19 cellular contexts compared by ENCODE assay signal in the genomic region with DNA sequence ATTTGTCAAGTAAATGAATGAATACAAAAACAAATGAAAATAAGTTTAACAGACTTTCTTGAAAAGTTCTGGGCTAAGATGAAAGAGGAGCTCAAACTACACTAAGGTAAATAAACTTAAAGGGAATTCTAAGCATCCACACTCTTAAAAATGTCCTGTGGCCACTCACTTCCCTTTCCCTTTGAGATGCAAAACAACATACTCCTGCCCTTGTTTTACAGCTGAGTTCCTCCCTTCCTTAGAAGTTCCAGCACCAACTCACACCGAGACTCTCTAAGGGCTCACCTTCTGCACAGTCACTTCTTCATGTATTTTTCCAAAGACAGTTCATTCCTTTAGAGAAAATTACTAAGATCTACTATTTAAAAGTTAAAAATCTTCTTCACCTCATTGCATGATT.
"Had no signal": no experiment of that assay in that cellular context is flagged by ENCODE, and none has a peak within 500 bp of the region (broad histone marks: within the 10 kb centered on the region; RNA-seq: fewer than 3 reads in every experiment).

No MANE protein-coding gene starts in this region.

- H2AFZ ChIP-seq: hepatocyte had no signal

- ATAC-seq: left lobe of liver; mucosa of descending colon; naive thymus-derived CD8-positive, alpha-beta T cell had no signal

- H3K27me3 ChIP-seq: hepatocyte, neutrophil, sigmoid colon, stomach had no signal

- DNase-seq: effector CD4-positive, alpha-beta T cell; foreskin melanocyte; head of caudate nucleus; islet precursor cell; mammary epithelial cell; mucosa of descending colon; naive thymus-derived CD8-positive, alpha-beta T cell; sigmoid colon; stimulated activated CD4-positive, alpha-beta T cell treated with anti-CD3 and anti-CD28 coated beads, Interleukin-2, amount 100 ng/mL, for 24 hours; stimulated activated CD4-positive, alpha-beta T cell treated with anti-CD3 and anti-CD28 coated beads, Interleukin-4, amount 100 ng/mL, for 4 hours; stimulated activated naive CD4-positive, alpha-beta T cell; stomach; trophoblast cell had no signal

- H3K27ac ChIP-seq: coronary artery, hepatocyte, neutrophil, sigmoid colon, skin epidermis, stomach had no signal

- H3K27ac Mint-ChIP-seq: endodermal cell; naive thymus-derived CD8-positive, alpha-beta T cell had no signal

- H3K27me3 Mint-ChIP-seq: naive thymus-derived CD8-positive, alpha-beta T cell had no signal

- H3K4me2 ChIP-seq: hepatocyte had no signal

- H3K4me3 ChIP-seq: coronary artery, hepatocyte, mucosa of descending colon, sigmoid colon, skin epidermis, stomach had no signal

- H3K36me3 ChIP-seq: neutrophil, sigmoid colon, stomach had no signal

- H3K4me3 Mint-ChIP-seq: endodermal cell; naive thymus-derived CD8-positive, alpha-beta T cell had no signal

- H3K4me1 ChIP-seq: sigmoid colon had no signal

- H3K9me3 ChIP-seq: mucosa of descending colon, neutrophil, sigmoid colon, stomach had no signal

- H3K36me3 Mint-ChIP-seq: naive thymus-derived CD8-positive, alpha-beta T cell had no signal

- H3K9me3 Mint-ChIP-seq: naive thymus-derived CD8-positive, alpha-beta T cell had no signal

- H3K79me2 ChIP-seq: hepatocyte had no signal
